Comparison of ENCODE assay signal across 23 cellular contexts in the genomic region with DNA sequence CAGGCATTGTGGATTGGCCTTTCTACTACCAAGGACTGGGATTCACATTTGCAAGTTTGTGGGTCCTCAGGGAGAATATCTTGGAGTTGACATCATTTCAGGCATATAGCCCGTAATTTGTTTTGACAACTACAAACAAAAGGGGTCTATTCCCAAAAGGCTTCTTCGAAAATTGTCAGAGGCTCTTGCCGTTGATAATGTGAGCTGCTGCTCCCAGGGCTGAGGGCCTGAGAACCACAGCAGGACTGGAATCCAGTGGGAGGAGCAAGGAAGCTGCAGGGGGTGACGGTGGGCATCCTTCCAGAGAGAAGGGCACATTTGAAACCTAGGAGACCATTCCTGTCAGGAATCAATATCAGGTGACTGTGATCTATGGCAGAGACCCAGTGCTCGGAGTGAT.
DNase-seq lines count a peak whose midpoint lies in the region; ATAC-seq and TF ChIP-seq lines count a peak whose summit lies in the region.
"Had no signal": no experiment of that assay in that cellular context is flagged by ENCODE, and none has a peak within 500 bp of the region (broad histone marks: within the 10 kb centered on the region; RNA-seq: fewer than 3 reads in every experiment).

No MANE protein-coding gene starts in this region.

- WGBS in mesendoderm (ENCODE audit: extremely low coverage, insufficient coverage, low lambda C conversion rate): no CpG with 5 or more reads among the region's 5 CpGs

- no peak overlapping the region for H3K56ac ChIP-seq in mesendoderm (ENCODE audit: low read length)

- H3K27me3 ChIP-seq in mesendoderm (ENCODE audit: insufficient read depth, low read length, poor library complexity) (no peaks in the 10 kb centered on the region), Karpas-422 (ENCODE audit: low read length) (no peaks in the 10 kb centered on the region)
- H3K27me3 ChIP-seq: BLaER1, SJCRH30 had no signal

- DNase-seq in activated naive CD4-positive, alpha-beta T cell treated with anti-CD3 and anti-CD28 coated beads, Interleukin-2, amount 50 U/mL, for 16 hours: no peak
- DNase-seq in ecto neural progenitor cell (ENCODE audit: low spot score) (peak; percentile 54), mesendoderm (peak; percentile 52), Karpas-422 (no peak), RPMI8226 (no peak), natural killer cell (no peak)
- DNase-seq: CD4-positive, CD25-positive, alpha-beta regulatory T cell; DMS153; DND-41; GOT3; Kasumi-1; NCI-H1105 treated with DMSO at 0.1 percent for 48 hours; NCI-H146; NCI-H2029 treated with DMSO at 0.1 percent for 48 hours; NCI-H226; NCI-H510A; NCI-H69; SJCRH30 had no signal

- H2AK5ac ChIP-seq in mesendoderm (ENCODE audit: low read length): no peak overlapping the region

- no peak for TF ChIP-seq CTCF in natural killer cell (IDR thresholded peaks at IDR 0.05)

- H3K9me3 Mint-ChIP-seq in activated naive CD4-positive, alpha-beta T cell treated with anti-CD3 and anti-CD28 coated beads, Interleukin-2, amount 50 U/mL, for 24 hours: peaks cover 11% of the 10 kb centered on the region
- H3K9me3 Mint-ChIP-seq in natural killer cell: peaks cover 0 to 2% of the 10 kb centered on the region in 2 donors

- H3K4me3 ChIP-seq in mesendoderm (ENCODE audit: low read length) (no peak overlapping the region), Karpas-422 (ENCODE audit: low read length) (no peak overlapping the region)
- H3K4me3 ChIP-seq: BLaER1, SJCRH30 had no signal

- no peaks in the 10 kb centered on the region for H3K36me3 Mint-ChIP-seq in activated naive CD4-positive, alpha-beta T cell treated with anti-CD3 and anti-CD28 coated beads, Interleukin-2, amount 50 U/mL, for 24 hours
- H3K36me3 Mint-ChIP-seq in natural killer cell: no peaks in the 10 kb centered on the region
- H3K36me3 Mint-ChIP-seq: CD4-positive, CD25-positive, alpha-beta regulatory T cell had no signal

- no peak overlapping the region for H2BK15ac ChIP-seq in mesendoderm (replicated peaks; ENCODE audit: low read depth)

- H4K20me1 ChIP-seq in Karpas-422 (ENCODE audit: insufficient read depth, low read depth, low read length): no peaks in the 10 kb centered on the region
- H4K20me1 ChIP-seq: BLaER1 had no signal

- no peak overlapping the region for H3K23ac ChIP-seq in mesendoderm (ENCODE audit: low read length)

- no peaks in the 10 kb centered on the region for H3K4me1 Mint-ChIP-seq in activated naive CD4-positive, alpha-beta T cell treated with anti-CD3 and anti-CD28 coated beads, Interleukin-2, amount 50 U/mL, for 24 hours
- no peaks in the 10 kb centered on the region for H3K4me1 Mint-ChIP-seq in natural killer cell
- H3K4me1 Mint-ChIP-seq: CD4-positive, CD25-positive, alpha-beta regulatory T cell had no signal

- no peaks in the 10 kb centered on the region for H3K79me2 ChIP-seq in mesendoderm (ENCODE audit: control insufficient read depth, insufficient read depth, low read length)
- H3K79me2 ChIP-seq in Karpas-422 (ENCODE audit: low read length): no peaks in the 10 kb centered on the region

- no peak overlapping the region for H4K8ac ChIP-seq in mesendoderm (ENCODE audit: low read depth, low read length)

- no peaks in the 10 kb centered on the region for H3K4me1 ChIP-seq in mesendoderm (ENCODE audit: control insufficient read depth, low read depth, low read length)
- no peaks in the 10 kb centered on the region for H3K4me1 ChIP-seq in Karpas-422 (ENCODE audit: low read length)
- H3K4me1 ChIP-seq: BLaER1, SJCRH30 had no signal

- H3K4ac ChIP-seq in mesendoderm (ENCODE audit: low read depth, low read length): no peak overlapping the region

- H4K5ac ChIP-seq in mesendoderm (ENCODE audit: low read length): no peak overlapping the region

- H2BK5ac ChIP-seq in mesendoderm (ENCODE audit: low read length): no peak overlapping the region

- ATAC-seq in natural killer cell: no peak
- ATAC-seq: HepG2, Right ventricle myocardium inferior, SK-N-SH treated with all-trans-retinoic acid at 6 μM for 48 hours had no signal

- H3K36me3 ChIP-seq in mesendoderm (ENCODE audit: control insufficient read depth, insufficient read depth, low read length): no peaks in the 10 kb centered on the region
- no peaks in the 10 kb centered on the region for H3K36me3 ChIP-seq in Karpas-422 (ENCODE audit: insufficient read depth, low read length)
- H3K36me3 ChIP-seq: BLaER1, SJCRH30 had no signal

- H3K4me2 ChIP-seq in mesendoderm (ENCODE audit: low read length) (no peak overlapping the region), Karpas-422 (ENCODE audit: low read depth, low read length, poor library complexity, severe bottlenecking) (no peak overlapping the region)
- H3K4me2 ChIP-seq: BLaER1 had no signal

- H3K27ac ChIP-seq in mesendoderm (ENCODE audit: low read depth, low read length): no peak overlapping the region
- no peak overlapping the region for H3K27ac ChIP-seq in Karpas-422 (ENCODE audit: low read length)
- H3K27ac ChIP-seq: BLaER1, SJCRH30 had no signal

- no peak overlapping the region for H3K9ac ChIP-seq in mesendoderm (ENCODE audit: low read length)
- H3K9ac ChIP-seq in Karpas-422 (ENCODE audit: low read length): no peak overlapping the region
- H3K9ac ChIP-seq: BLaER1 had no signal

- no peaks in the 10 kb centered on the region; the same call in 1 of the 2 replicates for H3K9me2 ChIP-seq in Karpas-422 (replicated peaks; ENCODE audit: insufficient read depth, low read length)

- H3K27me3 Mint-ChIP-seq in activated naive CD4-positive, alpha-beta T cell treated with anti-CD3 and anti-CD28 coated beads, Interleukin-2, amount 50 U/mL, for 24 hours: no peaks in the 10 kb centered on the region
- H3K27me3 Mint-ChIP-seq in natural killer cell (ENCODE audit: low read depth in 2 of 2): no peaks in the 10 kb centered on the region
- H3K27me3 Mint-ChIP-seq: CD4-positive, CD25-positive, alpha-beta regulatory T cell had no signal

- peak overlapping the region; percentile 5 for H3K27ac Mint-ChIP-seq in activated naive CD4-positive, alpha-beta T cell treated with anti-CD3 and anti-CD28 coated beads, Interleukin-2, amount 50 U/mL, for 24 hours
- H3K27ac Mint-ChIP-seq in natural killer cell: no peak overlapping the region
- H3K27ac Mint-ChIP-seq: CD4-positive, CD25-positive, alpha-beta regulatory T cell had no signal

- H3K79me1 ChIP-seq in mesendoderm (ENCODE audit: low read length): no peaks in the 10 kb centered on the region

- H3K4me3 Mint-ChIP-seq in activated naive CD4-positive, alpha-beta T cell treated with anti-CD3 and anti-CD28 coated beads, Interleukin-2, amount 50 U/mL, for 24 hours: no peak overlapping the region
- H3K4me3 Mint-ChIP-seq in natural killer cell: no peak overlapping the region
- H3K4me3 Mint-ChIP-seq: CD4-positive, CD25-positive, alpha-beta regulatory T cell had no signal

- no peak overlapping the region for H2AFZ ChIP-seq in Karpas-422 (ENCODE audit: low read length)

- intact Hi-C loops in natural killer cell (cut with micrococcal nuclease): no loop called here

- no peak overlapping the region for H2BK120ac ChIP-seq in mesendoderm (ENCODE audit: low read depth, low read length)

- no peak overlapping the region for H3K18ac ChIP-seq in mesendoderm (ENCODE audit: low read length)

- H3K9me3 ChIP-seq in Karpas-422 (ENCODE audit: low read length): peaks cover 6% of the 10 kb centered on the region
- H3K9me3 ChIP-seq: BLaER1, SJCRH30 had no signal

Comparison
In these comparisons a context has a peak if more than half of its experiments do, and no peak if none do; other contexts are left out.
1. DNase-seq: peak in ecto neural progenitor cell (single experiment) and mesendoderm (single experiment); none in activated naive CD4-positive, alpha-beta T cell treated with anti-CD3 and anti-CD28 coated beads, Interleukin-2, amount 50 U/mL, for 16 hours (single experiment), Karpas-422 (single experiment), RPMI8226 (single experiment) and natural killer cell (single experiment).